In the genomic region with DNA sequence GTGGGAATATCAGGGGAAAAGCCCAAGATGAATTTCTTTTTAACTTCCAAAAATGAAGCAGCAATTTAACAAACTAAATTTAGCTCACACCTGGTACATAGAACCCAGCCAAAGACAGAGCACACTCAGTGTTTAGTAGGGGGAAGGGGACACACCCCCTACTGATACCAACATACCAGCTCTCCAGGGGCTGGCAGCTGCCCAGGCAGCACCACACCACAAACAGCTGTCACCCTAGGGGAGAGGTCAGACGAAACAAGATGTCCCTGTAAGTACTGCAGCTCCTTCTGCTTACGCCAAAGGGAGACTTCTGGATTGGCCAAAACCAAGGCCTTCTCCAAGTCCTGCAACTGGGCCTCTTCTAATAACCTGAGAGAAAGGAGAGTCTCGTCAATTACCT, we compare ENCODE assay signal across 10 cellular contexts. TPM values are rescaled to one million over a fixed set of nuclear protein-coding genes. Genes with fewer than 3 reads are reported as not detected.
DNase-seq lines count a peak whose midpoint lies in the region; ATAC-seq and TF ChIP-seq lines count a peak whose summit lies in the region.
"Had no signal": no experiment of that assay in that cellular context is flagged by ENCODE, and none has a peak within 500 bp of the region (broad histone marks: within the 10 kb centered on the region; RNA-seq: fewer than 3 reads in every experiment).

No MANE protein-coding gene starts in this region.

- 76% methylated on average over 3 of the region's 3 CpGs for WGBS in right cardiac atrium
- 85 to 87% methylated on average over 3 of the region's 3 CpGs for WGBS in body of pancreas, 2 donors

- H3K9me3 ChIP-seq in CD4-positive, alpha-beta T cell (ENCODE audit: control insufficient read depth, low read length), result no peaks in the 10 kb centered on the region
- H3K9me3 ChIP-seq in right cardiac atrium (ENCODE audit: control insufficient read depth, low read length) (no peaks in the 10 kb centered on the region), body of pancreas (no peaks in the 10 kb centered on the region)
- H3K9me3 ChIP-seq: sigmoid colon had no signal

- H3K4me1 ChIP-seq in right cardiac atrium (ENCODE audit: control insufficient read depth, insufficient read depth, low read length) (no peaks in the 10 kb centered on the region), body of pancreas (no peaks in the 10 kb centered on the region)
- H3K4me1 ChIP-seq: sigmoid colon had no signal

- CTCF ChIA-PET in CD4-positive, alpha-beta T cell (lab: Charles Lee), result interaction anchor here (1.5 to 1.6 kb wide), 2 partner anchors 26 to 67 kb away, joined by 3 read pairs; partner anchors contain the start of gene MDN1
- CTCF ChIA-PET in activated CD8-positive, alpha-beta T cell treated with anti-CD3 and anti-CD28 coated beads, Interleukin-2, amount 10 ng/mL, durations not matched to agents 7 days and 5 days (lab: Charles Lee), result interaction anchor here (0.6 to 3.4 kb wide), 29 partner anchors 9 to 685 kb away, joined by 3 to 18 read pairs (median 4); partner anchors contain the start of genes ANKRD6 and MDN1

- H3K27ac ChIP-seq in CD4-positive, alpha-beta T cell (ENCODE audit: low read depth, low read length), result no peak overlapping the region
- H3K27ac ChIP-seq in right cardiac atrium (ENCODE audit: low read length), result peak overlapping the region; percentile 67
- H3K27ac ChIP-seq in body of pancreas, result no peak overlapping the region
- H3K27ac ChIP-seq: sigmoid colon, VCaP had no signal

- no peaks in the 10 kb centered on the region for H3K27me3 Mint-ChIP-seq in CD4-positive, alpha-beta T cell
- H3K27me3 Mint-ChIP-seq in activated CD8-positive, alpha-beta T cell treated with anti-CD3 and anti-CD28 coated beads, Interleukin-2, amount 10 ng/mL, durations not matched to agents 7 days and 5 days (ENCODE audit: low read depth), result no peaks in the 10 kb centered on the region

- peaks cover 56% of the 10 kb centered on the region for H3K36me3 Mint-ChIP-seq in CD4-positive, alpha-beta T cell (ENCODE audit: low read depth)
- H3K36me3 Mint-ChIP-seq in activated CD8-positive, alpha-beta T cell treated with anti-CD3 and anti-CD28 coated beads, Interleukin-2, amount 10 ng/mL, durations not matched to agents 7 days and 5 days (ENCODE audit: low read depth), result peaks cover 43% of the 10 kb centered on the region

- no peak for TF ChIP-seq CTCF in CD4-positive, alpha-beta T cell (IDR thresholded peaks at IDR 0.05)
- no peak for TF ChIP-seq CTCF in body of pancreas (IDR thresholded peaks at IDR 0.05)

- no peak overlapping the region for H3K4me3 Mint-ChIP-seq in CD4-positive, alpha-beta T cell
- H3K4me3 Mint-ChIP-seq in activated CD8-positive, alpha-beta T cell treated with anti-CD3 and anti-CD28 coated beads, Interleukin-2, amount 10 ng/mL, durations not matched to agents 7 days and 5 days, result peak overlapping the region; percentile 51
- H3K4me3 Mint-ChIP-seq: nephron progenitor cell had no signal

- H3K4me3 ChIP-seq in right cardiac atrium (ENCODE audit: low read length) (no peak overlapping the region), body of pancreas (no peak overlapping the region)
- H3K4me3 ChIP-seq: sigmoid colon had no signal

- TF ChIP-seq POLR2A in body of pancreas (IDR thresholded peaks at IDR 0.05), result no peak

- peaks cover 7 to 16% of the 10 kb centered on the region in 2 donors for H3K36me3 ChIP-seq in body of pancreas (replicated peaks in 1 of 2; ENCODE audit: insufficient read depth in 1 of 2, low read depth in 2 of 2)

- ATAC-seq in CD4-positive, alpha-beta T cell (ENCODE audit: poor library complexity), result no peak
- ATAC-seq in GM18511 (IDR thresholded peaks at IDR 0.05; ENCODE audit: unreplicated experiment) (peak; percentile 65), right cardiac atrium (peak; percentile 77 to 87), body of pancreas (no peak), GM18517 (IDR thresholded peaks at IDR 0.05; ENCODE audit: unreplicated experiment) (no peak)
- ATAC-seq in activated CD8-positive, alpha-beta T cell treated with anti-CD3 and anti-CD28 coated beads, Interleukin-2, amount 10 ng/mL, durations not matched to agents 7 days and 5 days, result peak; percentile 28

- H3K27me3 ChIP-seq in CD4-positive, alpha-beta T cell (ENCODE audit: control insufficient read depth, insufficient read depth, low read length), result no peaks in the 10 kb centered on the region
- H3K27me3 ChIP-seq in right cardiac atrium (ENCODE audit: control insufficient read depth, insufficient read depth) (no peaks in the 10 kb centered on the region), body of pancreas (no peaks in the 10 kb centered on the region)
- H3K27me3 ChIP-seq: sigmoid colon had no signal

- DNase-seq in CD4-positive, alpha-beta T cell, result no peak
- no peak for DNase-seq in activated CD8-positive, alpha-beta T cell treated with anti-CD3 and anti-CD28 coated beads, Interleukin-2, amount 10 ng/mL, durations not matched to agents 7 days and 5 days
- peak in 2 of 3 donors; percentile 65 to 76 for DNase-seq in right cardiac atrium
- no peak for DNase-seq in NCI-H2171 (lab: John Stamatoyannopoulos, UW)
- no peak for DNase-seq in body of pancreas
- DNase-seq: nephron progenitor cell, sigmoid colon had no signal

- H3K9me3 Mint-ChIP-seq in CD4-positive, alpha-beta T cell, result no peaks in the 10 kb centered on the region
- H3K9me3 Mint-ChIP-seq in activated CD8-positive, alpha-beta T cell treated with anti-CD3 and anti-CD28 coated beads, Interleukin-2, amount 10 ng/mL, durations not matched to agents 7 days and 5 days (ENCODE audit: insufficient read depth), result no peaks in the 10 kb centered on the region
- H3K9me3 Mint-ChIP-seq: nephron progenitor cell had no signal

- POLR2A ChIA-PET in CD4-positive, alpha-beta T cell (lab: Charles Lee), result interaction anchor here (0.5 to 1.6 kb wide), 2 partner anchors 35 to 717 kb away, joined by 5 to 7 read pairs; no protein-coding TSS in a partner anchor
- POLR2A ChIA-PET in activated CD8-positive, alpha-beta T cell treated with anti-CD3 and anti-CD28 coated beads, Interleukin-2, amount 10 ng/mL, durations not matched to agents 7 days and 5 days (lab: Charles Lee), result interaction anchor here (0.8 to 1.2 kb wide), 3 partner anchors 27 to 155 kb away, joined by 3 to 6 read pairs (median 4); partner anchors contain the start of gene LYRM2

- H3K27ac Mint-ChIP-seq in CD4-positive, alpha-beta T cell, result peak overlapping the region; percentile 58
- H3K27ac Mint-ChIP-seq in activated CD8-positive, alpha-beta T cell treated with anti-CD3 and anti-CD28 coated beads, Interleukin-2, amount 10 ng/mL, durations not matched to agents 7 days and 5 days, result peak overlapping the region; percentile 92

- intact Hi-C loops in CD4-positive, alpha-beta T cell (cut with DNase I, micrococcal nuclease), result no loop called here
- intact Hi-C loops in right cardiac atrium (cut with DNase I) (no loop called here), body of pancreas (cut with DNase I) (no loop called here)

- peaks cover 27% of the 10 kb centered on the region for H3K4me1 Mint-ChIP-seq in CD4-positive, alpha-beta T cell (ENCODE audit: low read depth)
- peaks cover 40% of the 10 kb centered on the region for H3K4me1 Mint-ChIP-seq in activated CD8-positive, alpha-beta T cell treated with anti-CD3 and anti-CD28 coated beads, Interleukin-2, amount 10 ng/mL, durations not matched to agents 7 days and 5 days (ENCODE audit: low read depth)

RNA-seq across cellular contexts. Expression of gene MDN1, which starts 26.0 kb away (rescaled TPM):
- total RNA-seq in CD4-positive, alpha-beta T cell, result 10 to 100 TPM; 40.3 to 40.4 TPM
- 10 to 100 TPM; 58.2 to 64.7 TPM for total RNA-seq in activated CD8-positive, alpha-beta T cell treated with anti-CD3 and anti-CD28 coated beads, Interleukin-2, amount 10 ng/mL, durations not matched to agents 7 days and 5 days
- total RNA-seq in right cardiac atrium (10 to 100 TPM; 23.4 to 29.6 (median 24.8) TPM), body of pancreas (10 to 100 TPM; 17.9 to 26.7 TPM)
- 15.4 TPM for polyA plus RNA-seq in right cardiac atrium

RNA-seq across cellular contexts. Expression of gene CASP8AP2, which starts 36.1 kb away (rescaled TPM):
- 10 to 100 TPM; 17.3 to 20.0 TPM for total RNA-seq in CD4-positive, alpha-beta T cell
- total RNA-seq in activated CD8-positive, alpha-beta T cell treated with anti-CD3 and anti-CD28 coated beads, Interleukin-2, amount 10 ng/mL, durations not matched to agents 7 days and 5 days, result 10 to 100 TPM; 42.5 to 47.3 TPM
- total RNA-seq in right cardiac atrium, result 10 to 100 TPM; 11.7 to 16.0 (median 15.1) TPM
- polyA plus RNA-seq in right cardiac atrium, result 5.0 TPM
- total RNA-seq in body of pancreas, result 10 to 100 TPM in 1 of 2 donors, 1 to 10 TPM in 1; 9.9 to 10.1 TPM

Comparison
In these comparisons a context has a peak if more than half of its experiments do, and no peak if none do; other contexts are left out.
1. ATAC-seq: peak in GM18511 (single experiment), activated CD8-positive, alpha-beta T cell treated with anti-CD3 and anti-CD28 coated beads, Interleukin-2, amount 10 ng/mL, durations not matched to agents 7 days and 5 days (single experiment) and right cardiac atrium (2 of 2); none in CD4-positive, alpha-beta T cell (single experiment), body of pancreas (single experiment) and GM18517 (single experiment).
2. DNase-seq: peak in right cardiac atrium (2 of 3); none in CD4-positive, alpha-beta T cell (0 of 10), activated CD8-positive, alpha-beta T cell treated with anti-CD3 and anti-CD28 coated beads, Interleukin-2, amount 10 ng/mL, durations not matched to agents 7 days and 5 days (single experiment), NCI-H2171 (single experiment) and body of pancreas (0 of 4).